ENCODE assay signal across 8 cellular contexts in genomic region chrX:149527705-149528104, GRCh38. TPM values are rescaled to one million over a fixed set of nuclear protein-coding genes. Genes with fewer than 3 reads are reported as not detected.
DNase-seq lines count a peak whose midpoint lies in the region; ATAC-seq and TF ChIP-seq lines count a peak whose summit lies in the region.

No MANE protein-coding gene starts in this region.

- H3K36me3 Mint-ChIP-seq in activated B cell treated with CpG ODN at 0.5 μM for 24 hours (ENCODE audit: low read depth): peaks cover 2% of the 10 kb centered on the region

- TF ChIP-seq CTCF in AG04449 (IDR thresholded peaks at IDR 0.05; ENCODE audit: insufficient read depth, low read length, missing control alignments) (peak; percentile 41), DND-41 (IDR thresholded peaks at IDR 0.05; ENCODE audit: borderline replicate concordance, extremely low read depth, low read length, poor library complexity, severe bottlenecking) (peak; percentile 58), activated B cell treated with CpG ODN at 0.5 μM for 24 hours (IDR thresholded peaks at IDR 0.05) (no peak)

- no peak overlapping the region for H3K4me2 ChIP-seq in DND-41 (ENCODE audit: insufficient read depth, low read length)

- no peaks in the 10 kb centered on the region for H3K79me2 ChIP-seq in DND-41 (ENCODE audit: insufficient read depth, low read length)

- peaks cover 22% of the 10 kb centered on the region for H3K4me1 Mint-ChIP-seq in activated B cell treated with CpG ODN at 0.5 μM for 24 hours
- H3K4me1 Mint-ChIP-seq in stimulated activated naive CD8-positive, alpha-beta T cell treated with anti-CD3 and anti-CD28 coated beads, Interleukin-15, amount 100 ng/mL, for 72 hours: peaks cover 34% of the 10 kb centered on the region

- no peak overlapping the region for H3K4me3 Mint-ChIP-seq in activated B cell treated with CpG ODN at 0.5 μM for 24 hours
- H3K4me3 Mint-ChIP-seq in stimulated activated naive CD8-positive, alpha-beta T cell treated with anti-CD3 and anti-CD28 coated beads, Interleukin-15, amount 100 ng/mL, for 72 hours: no peak overlapping the region

- H3K4me3 ChIP-seq in AG04449 (ENCODE audit: low read depth, low read length) (no peak overlapping the region), DND-41 (ENCODE audit: low read depth in 1 of 2, low read length in 2 of 2) (no peak overlapping the region)

- peak overlapping the region; percentile 70 for H3K27ac Mint-ChIP-seq in activated B cell treated with CpG ODN at 0.5 μM for 24 hours
- no peak overlapping the region for H3K27ac Mint-ChIP-seq in stimulated activated naive CD8-positive, alpha-beta T cell treated with anti-CD3 and anti-CD28 coated beads, Interleukin-15, amount 100 ng/mL, for 72 hours

- CTCF ChIA-PET in AG04449 (lab: Yijun Ruan, JAX) (interaction anchor here (1.4 kb wide), 1 partner anchor 15 kb away, joined by 6 read pairs; no protein-coding TSS in a partner anchor), activated B cell treated with CpG ODN at 0.5 μM for 24 hours (lab: Charles Lee) (interaction anchor here (1.0 kb wide), 1 partner anchor 12 kb away, joined by 5 read pairs; no protein-coding TSS in a partner anchor)

- no peak overlapping the region for H3K9ac ChIP-seq in DND-41 (ENCODE audit: low read depth, low read length)

- H2AFZ ChIP-seq in DND-41 (ENCODE audit: low read depth, low read length): no peak overlapping the region

- H3K36me3 ChIP-seq in DND-41 (ENCODE audit: insufficient read depth, low read length): no peaks in the 10 kb centered on the region; the same call in 1 of the 2 replicates

- H4K20me1 ChIP-seq in DND-41 (ENCODE audit: insufficient read depth, low read length): no peaks in the 10 kb centered on the region

- no peak overlapping the region for H3K27ac ChIP-seq in DND-41 (ENCODE audit: low read length)

- POLR2A ChIA-PET in AG04449 (lab: Yijun Ruan, JAX): interaction anchor here (1.0 kb wide), 1 partner anchor 23 kb away, joined by 3 read pairs; the partner anchor contains the start of gene IDS
- POLR2A ChIA-PET in activated B cell treated with CpG ODN at 0.5 μM for 24 hours (lab: Charles Lee): interaction anchor here (1.0 kb wide), 1 partner anchor 23 kb away, joined by 9 read pairs; the partner anchor contains the start of gene IDS

- H3K4me1 ChIP-seq in DND-41 (ENCODE audit: insufficient read depth, low read length): peaks cover 13% of the 10 kb centered on the region

- DNase-seq in AG04449 (ENCODE audit: low read depth, low spot score) (no peak), DND-41 (peak; percentile 40), activated B cell treated with CpG ODN at 0.5 μM for 24 hours (no peak), glomerular visceral epithelial cell (ENCODE audit: extremely low spot score) (peak; percentile 24), T1000 (lab: John Stamatoyannopoulos, UW) (no peak), globus pallidus (ENCODE audit: low spot score) (no peak)
- peak in 1 of 2 donors; percentile 38 for DNase-seq in stimulated activated naive CD8-positive, alpha-beta T cell treated with anti-CD3 and anti-CD28 coated beads, Interleukin-15, amount 100 ng/mL, for 72 hours

- no peaks in the 10 kb centered on the region for H3K27me3 Mint-ChIP-seq in activated B cell treated with CpG ODN at 0.5 μM for 24 hours
- H3K27me3 Mint-ChIP-seq in stimulated activated naive CD8-positive, alpha-beta T cell treated with anti-CD3 and anti-CD28 coated beads, Interleukin-15, amount 100 ng/mL, for 72 hours: no peaks in the 10 kb centered on the region

- H3K9me3 ChIP-seq in DND-41 (ENCODE audit: insufficient read depth, low read length, severe bottlenecking): no peaks in the 10 kb centered on the region

- intact Hi-C loops in activated B cell treated with CpG ODN at 0.5 μM for 24 hours (cut with micrococcal nuclease): loop anchor here (1.0 kb wide), 1 partner anchor 12 kb away; no protein-coding TSS in a partner anchor

- no peaks in the 10 kb centered on the region for H3K9me3 Mint-ChIP-seq in activated B cell treated with CpG ODN at 0.5 μM for 24 hours
- H3K9me3 Mint-ChIP-seq in stimulated activated naive CD8-positive, alpha-beta T cell treated with anti-CD3 and anti-CD28 coated beads, Interleukin-15, amount 100 ng/mL, for 72 hours: no peaks in the 10 kb centered on the region

- no peaks in the 10 kb centered on the region for H3K27me3 ChIP-seq in DND-41 (ENCODE audit: insufficient read depth, low read length, poor library complexity)

- peak; percentile 35; the same call in 2 of the 3 replicates for ATAC-seq in DND-41 (ENCODE audit: insufficient read depth, low read depth)
- ATAC-seq in HG03432 (IDR thresholded peaks at IDR 0.05; ENCODE audit: unreplicated experiment): peak; percentile 22
- ATAC-seq in activated B cell treated with CpG ODN at 0.5 μM for 24 hours (ENCODE audit: low read depth): peak; percentile 33
- ATAC-seq in stimulated activated naive CD8-positive, alpha-beta T cell treated with anti-CD3 and anti-CD28 coated beads, Interleukin-15, amount 100 ng/mL, for 72 hours: peak; percentile 40

RNA-seq across cellular contexts. Expression of gene EOLA1, which starts 13.1 kb away (rescaled TPM):
- total RNA-seq in activated B cell treated with CpG ODN at 0.5 μM for 24 hours: 22.8 and 29.4 TPM in 2 replicates

RNA-seq across cellular contexts. Expression of gene HSFX3, which starts 22.0 kb away (rescaled TPM):
- not detected in 2 replicates for total RNA-seq in activated B cell treated with CpG ODN at 0.5 μM for 24 hours

RNA-seq across cellular contexts. Expression of gene IDS, which starts 22.6 kb away (rescaled TPM):
- 88.4 and 99.1 TPM in 2 replicates for total RNA-seq in activated B cell treated with CpG ODN at 0.5 μM for 24 hours

RNA-seq across cellular contexts. Expression of gene MAGEA9B, which starts 59.6 kb away (rescaled TPM):
- not detected in 2 replicates for total RNA-seq in activated B cell treated with CpG ODN at 0.5 μM for 24 hours

Comparison
In these comparisons a context has a peak if more than half of its experiments do, and no peak if none do; other contexts are left out.
1. DNase-seq: peak in DND-41 (single experiment) and glomerular visceral epithelial cell (single experiment); none in AG04449 (single experiment), activated B cell treated with CpG ODN at 0.5 μM for 24 hours (single experiment), T1000 (single experiment) and globus pallidus (single experiment).
2. Peak in every context shown above with its lines, with median percentiles within 50 percentile points of each other: ATAC-seq.